ENCODE assay signal across 2 cellular contexts in the genomic region with DNA sequence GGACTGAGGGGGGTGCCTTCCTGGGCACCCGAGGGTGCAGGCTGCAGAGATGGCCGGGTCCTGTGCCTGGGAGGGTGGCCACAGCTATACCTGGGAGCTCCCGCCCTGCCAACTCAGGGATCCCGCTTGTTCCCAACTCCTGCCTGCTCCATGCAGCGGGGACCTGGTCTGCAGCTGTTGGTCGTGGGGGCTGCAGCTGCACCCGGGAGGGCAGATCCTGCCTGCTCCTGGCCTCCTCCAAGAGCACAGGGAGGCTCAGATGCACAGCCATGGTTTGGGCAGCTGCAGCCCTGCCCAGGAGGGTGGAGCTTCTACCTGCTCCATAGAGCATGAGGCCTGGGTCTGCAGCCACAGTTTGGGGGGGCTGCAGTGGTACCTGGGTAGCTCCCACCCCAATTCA.
TF ChIP-seq lines count a peak whose summit lies in the region.

No MANE protein-coding gene starts in this region.

TF ChIP-seq in HEK293, 187 proteins besides CTCF, POLR2A, EP300 and RAD21:
- no peak for TF ChIP-seq TCF7L2 (IDR thresholded peaks at IDR 0.05; ENCODE audit: borderline replicate concordance, low read depth, low read length)
- no peak for TF ChIP-seq ZNF791 (tag by site-specific recombination; IDR thresholded peaks at IDR 0.05)
- TF ChIP-seq ZNF549 (tag by site-specific recombination; IDR thresholded peaks at IDR 0.05) = peak; percentile 60; the same call in 1 of the 2 replicates
- no peak for TF ChIP-seq GLI2 (tag by site-specific recombination; IDR thresholded peaks at IDR 0.05; ENCODE audit: borderline replicate concordance, low read depth)
- TF ChIP-seq ZNF140 (tag by site-specific recombination; IDR thresholded peaks at IDR 0.05) = no peak
- no peak for TF ChIP-seq TRIM28 (IDR thresholded peaks at IDR 0.05; ENCODE audit: borderline replicate concordance, low read length)
- TF ChIP-seq ZBTB7A (tag by site-specific recombination; IDR thresholded peaks at IDR 0.05; ENCODE audit: low read depth) = no peak
- TF ChIP-seq ZNF16 (tag by site-specific recombination; IDR thresholded peaks at IDR 0.05; ENCODE audit: low read depth) = no peak

TF ChIP-seq in WTC11, 78 proteins besides CTCF, POLR2A, EP300 and RAD21:
- no peak for TF ChIP-seq TP53 (CRISPR knock-in tag; IDR thresholded peaks at IDR 0.05)
